ENCODE assay signal across 1 cellular context in genomic region chr19:57632987-57633831, GRCh38.
TF ChIP-seq lines count a peak whose summit lies in the region.

ZNF211 (plus strand) TSS chr19:57633168; CDS start chr19:57633347, 179 bp downstream.

TF ChIP-seq in HEK293, 187 proteins besides CTCF, POLR2A, EP300 and RAD21 (continued from another document):
- TF ChIP-seq ZNF561 (tag by site-specific recombination; IDR thresholded peaks at IDR 0.05; ENCODE audit: borderline replicate concordance): no peak
